ENCODE assay signal across 9 cellular contexts in genomic region chr6:29589423-29590048, GRCh38. TPM values are rescaled to one million over a fixed set of nuclear protein-coding genes. Genes with fewer than 3 reads are reported as not detected.
DNase-seq lines count a peak whose midpoint lies in the region; ATAC-seq and TF ChIP-seq lines count a peak whose summit lies in the region.
"Had no signal": no experiment of that assay in that cellular context is flagged by ENCODE, and none has a peak within 500 bp of the region (broad histone marks: within the 10 kb centered on the region; RNA-seq: fewer than 3 reads in every experiment).

No MANE protein-coding gene starts in this region.

- H3K9ac ChIP-seq in neural progenitor cell, result no peak overlapping the region

- intact Hi-C loops in esophagus squamous epithelium (cut with DNase I), result no loop called here

- 0 to 3% methylated on average over 3 of the region's 3 CpGs for WGBS in esophagus squamous epithelium, 2 donors

- H3K9me3 Mint-ChIP-seq in CD4-positive, CD25-positive, alpha-beta regulatory T cell, result no peaks in the 10 kb centered on the region
- H3K9me3 Mint-ChIP-seq in GM23338, result no peaks in the 10 kb centered on the region
- H3K9me3 Mint-ChIP-seq in neural progenitor cell, result no peaks in the 10 kb centered on the region
- H3K9me3 Mint-ChIP-seq in type B pancreatic cell, result no peaks in the 10 kb centered on the region

- no peaks in the 10 kb centered on the region for H3K36me3 Mint-ChIP-seq in CD4-positive, CD25-positive, alpha-beta regulatory T cell
- H3K36me3 Mint-ChIP-seq in GM23338 (ENCODE audit: low read depth), result no peaks in the 10 kb centered on the region
- peaks cover 2% of the 10 kb centered on the region for H3K36me3 Mint-ChIP-seq in neural progenitor cell
- no peaks in the 10 kb centered on the region for H3K36me3 Mint-ChIP-seq in type B pancreatic cell

- H3K27ac Mint-ChIP-seq in CD4-positive, CD25-positive, alpha-beta regulatory T cell, result no peak overlapping the region
- H3K27ac Mint-ChIP-seq in GM23338 (no peak overlapping the region), neural progenitor cell (no peak overlapping the region), type B pancreatic cell (no peak overlapping the region)

- H3K4me3 Mint-ChIP-seq in CD4-positive, CD25-positive, alpha-beta regulatory T cell, result no peak overlapping the region
- H3K4me3 Mint-ChIP-seq in GM23338 (no peak overlapping the region), neural progenitor cell (no peak overlapping the region), type B pancreatic cell (no peak overlapping the region)

- TF ChIP-seq CTCF in GM23338 (conservative IDR thresholded peaks at IDR 0.05; ENCODE audit: low read depth in 2 of 2) (peak; percentile 99), esophagus squamous epithelium (IDR thresholded peaks at IDR 0.05) (peak; percentile 87 to 94 (median 91)), neural progenitor cell (IDR thresholded peaks at IDR 0.05) (peak; percentile 96), type B pancreatic cell (conservative IDR thresholded peaks at IDR 0.05) (peak; percentile 93)

- H3K79me2 ChIP-seq in GM23338 (replicated peaks; ENCODE audit: insufficient read depth), result no peaks in the 10 kb centered on the region
- H3K79me2 ChIP-seq in neural progenitor cell (ENCODE audit: low read depth), result no peaks in the 10 kb centered on the region

- H3K27ac ChIP-seq in CD4-positive, CD25-positive, alpha-beta regulatory T cell (ENCODE audit: insufficient read depth, low read length, poor library complexity, severe bottlenecking), result no peak overlapping the region
- H3K27ac ChIP-seq in GM23338 (ENCODE audit: low read depth) (no peak overlapping the region), esophagus squamous epithelium (no peak overlapping the region), neural progenitor cell (no peak overlapping the region)

- no peak overlapping the region for H3K4me2 ChIP-seq in GM23338
- no peak overlapping the region for H3K4me2 ChIP-seq in neural progenitor cell

- peaks cover 2% of the 10 kb centered on the region for H3K27me3 ChIP-seq in CD4-positive, CD25-positive, alpha-beta regulatory T cell (ENCODE audit: control insufficient read depth, insufficient read depth, low read length)
- H3K27me3 ChIP-seq in GM23338 (ENCODE audit: insufficient read depth) (no peaks in the 10 kb centered on the region), esophagus squamous epithelium (peaks cover 0 to 31% (median 0%) of the 10 kb centered on the region in 4 donors), neural progenitor cell (no peaks in the 10 kb centered on the region)

- no peak overlapping the region for H3K4me3 ChIP-seq in CD4-positive, CD25-positive, alpha-beta regulatory T cell (ENCODE audit: low read depth, low read length)
- H3K4me3 ChIP-seq in GM23338 (no peak overlapping the region), esophagus squamous epithelium (no peak overlapping the region), neural progenitor cell (no peak overlapping the region)

- H3K4me1 Mint-ChIP-seq in CD4-positive, CD25-positive, alpha-beta regulatory T cell, result peaks cover 0 to 2% (median 0%) of the 10 kb centered on the region in 4 donors
- H3K4me1 Mint-ChIP-seq in GM23338 (peaks cover 16% of the 10 kb centered on the region), neural progenitor cell (peaks cover 4% of the 10 kb centered on the region), type B pancreatic cell (ENCODE audit: unreplicated experiment) (peaks cover 4% of the 10 kb centered on the region)

- peak; percentile 23 to 64 (median 52) for DNase-seq in CD4-positive, CD25-positive, alpha-beta regulatory T cell
- DNase-seq in GM23338 (ENCODE audit: low spot score), result peak; percentile 78
- peak; percentile 43 for DNase-seq in NOMO-1 treated with DMSO at 0.1 percent for 48 hours (lab: John Stamatoyannopoulos, UW; ENCODE audit: unreplicated experiment)
- DNase-seq in activated CD8-positive, alpha-beta memory T cell treated with anti-CD3 and anti-CD28 coated beads, Interleukin-2, amount 50 U/mL, for 48 hours, result peak; percentile 60
- DNase-seq in esophagus squamous epithelium (lab: John Stamatoyannopoulos, UW), result no peak
- peak; percentile 52 for DNase-seq in neural progenitor cell (ENCODE audit: low spot score)
- DNase-seq in type B pancreatic cell (ENCODE audit: extremely low spot score, unreplicated experiment), result no peak

- H3K9me3 ChIP-seq in CD4-positive, CD25-positive, alpha-beta regulatory T cell (ENCODE audit: control insufficient read depth in 2 of 2, low read length in 2 of 2), result no peaks in the 10 kb centered on the region
- H3K9me3 ChIP-seq in esophagus squamous epithelium (no peaks in the 10 kb centered on the region), neural progenitor cell (ENCODE audit: low read depth) (no peaks in the 10 kb centered on the region)

- no peaks in the 10 kb centered on the region for H3K36me3 ChIP-seq in CD4-positive, CD25-positive, alpha-beta regulatory T cell (ENCODE audit: control insufficient read depth, insufficient read depth, low read length)
- H3K36me3 ChIP-seq in GM23338 (ENCODE audit: insufficient read depth) (no peaks in the 10 kb centered on the region), esophagus squamous epithelium (no peaks in the 10 kb centered on the region), neural progenitor cell (no peaks in the 10 kb centered on the region)

- no peaks in the 10 kb centered on the region for H3K9me2 ChIP-seq in GM23338 (ENCODE audit: insufficient read depth)

- no peak for TF ChIP-seq POLR2A in esophagus squamous epithelium (IDR thresholded peaks at IDR 0.05)

- peaks cover 30% of the 10 kb centered on the region for H3K27me3 Mint-ChIP-seq in CD4-positive, CD25-positive, alpha-beta regulatory T cell
- H3K27me3 Mint-ChIP-seq in GM23338 (ENCODE audit: insufficient read depth, low read depth, poor library complexity), result peaks cover 8% of the 10 kb centered on the region
- H3K27me3 Mint-ChIP-seq in neural progenitor cell (ENCODE audit: insufficient read depth, low read depth), result no peaks in the 10 kb centered on the region
- H3K27me3 Mint-ChIP-seq in type B pancreatic cell, result peaks cover 41% of the 10 kb centered on the region

- peak in 1 of 2 donors; percentile 58 for ATAC-seq in CD4-positive, CD25-positive, alpha-beta regulatory T cell (ENCODE audit: low read depth in 2 of 2)
- ATAC-seq in GM23338 (peak; percentile 77), HG03520 (IDR thresholded peaks at IDR 0.05; ENCODE audit: unreplicated experiment) (no peak)

- H3F3A ChIP-seq in GM23338 (replicated peaks; ENCODE audit: low read depth), result no peaks in the 10 kb centered on the region
- H3F3A ChIP-seq in neural progenitor cell (ENCODE audit: low read depth), result no peaks in the 10 kb centered on the region

- H3K4me1 ChIP-seq in CD4-positive, CD25-positive, alpha-beta regulatory T cell (ENCODE audit: control insufficient read depth, insufficient read depth, low read length, poor library complexity, severe bottlenecking), result no peaks in the 10 kb centered on the region
- H3K4me1 ChIP-seq in GM23338 (ENCODE audit: insufficient read depth) (peaks cover 20% of the 10 kb centered on the region), esophagus squamous epithelium (peaks cover 0 to 4% (median 0%) of the 10 kb centered on the region in 3 donors), neural progenitor cell (no peaks in the 10 kb centered on the region)

- H4K20me1 ChIP-seq in GM23338 (replicated peaks; ENCODE audit: insufficient read depth) (no peaks in the 10 kb centered on the region), neural progenitor cell (ENCODE audit: low read depth) (no peaks in the 10 kb centered on the region)

- H2AFZ ChIP-seq in GM23338, result no peak overlapping the region
- no peak overlapping the region for H2AFZ ChIP-seq in neural progenitor cell (replicated peaks)

RNA-seq across cellular contexts. Expression of gene OR2H2, which starts 4.6 kb away (rescaled TPM):
- total RNA-seq in CD4-positive, CD25-positive, alpha-beta regulatory T cell, result not detected
- polyA plus RNA-seq in CD4-positive, CD25-positive, alpha-beta regulatory T cell, result not detected
- total RNA-seq in GM23338 (2014; rRNA removed; shearing (Covaris generic)), result not detected in 2 replicates
- polyA plus RNA-seq in GM23338 (2016; fragmentation: Nextera tagmentation; extraction: Ambion mirVana), result 0.83 and 0.86 TPM in 2 replicates
- total RNA-seq in esophagus squamous epithelium, result not detected
- not detected in 2 replicates for total RNA-seq in neural progenitor cell (ENCODE audit: low replicate concordance)
- not detected in 2 replicates for total RNA-seq in type B pancreatic cell (ENCODE audit: low replicate concordance)
- total RNA-seq: temporal lobe had no signal

RNA-seq across cellular contexts. Expression of gene UBD, which starts 30.0 kb away (rescaled TPM):
- not detected for total RNA-seq in CD4-positive, CD25-positive, alpha-beta regulatory T cell
- polyA plus RNA-seq in CD4-positive, CD25-positive, alpha-beta regulatory T cell, result not detected
- total RNA-seq in GM23338 (2014; rRNA removed; shearing (Covaris generic)), result not detected in 2 replicates
- polyA plus RNA-seq in GM23338 (2016; fragmentation: Nextera tagmentation; extraction: Ambion mirVana), result not detected in 2 replicates
- total RNA-seq in esophagus squamous epithelium (10 to 100 TPM in 1 of 4 donors, 1 to 10 TPM in 1, under 1 TPM in 1, not detected in 1; 0.76 to 11.1 (median 1.6) TPM), neural progenitor cell (ENCODE audit: low replicate concordance) (not detected in 2 replicates), type B pancreatic cell (ENCODE audit: low replicate concordance) (12.6 and 24.6 TPM in 2 replicates)

RNA-seq across cellular contexts. Expression of gene GABBR1, which starts 43.4 kb away (rescaled TPM):
- total RNA-seq in CD4-positive, CD25-positive, alpha-beta regulatory T cell, result 56.3 TPM
- polyA plus RNA-seq in CD4-positive, CD25-positive, alpha-beta regulatory T cell, result 1 to 10 TPM in 3 of 4 donors, under 1 TPM in 1; 0.60 to 1.8 (median 1.5) TPM
- 50.2 and 78.9 TPM in 2 replicates for total RNA-seq in GM23338 (2014; rRNA removed; shearing (Covaris generic))
- 36.6 and 42.8 TPM in 2 replicates for polyA plus RNA-seq in GM23338 (2016; fragmentation: Nextera tagmentation; extraction: Ambion mirVana)
- total RNA-seq in esophagus squamous epithelium (10 to 100 TPM in 2 of 4 donors, 1 to 10 TPM in 2; 4.1 to 19.5 (median 8.5) TPM), neural progenitor cell (ENCODE audit: low replicate concordance) (25.4 and 37.4 TPM in 2 replicates), type B pancreatic cell (ENCODE audit: low replicate concordance) (26.6 and 71.7 TPM in 2 replicates)

Comparison
In these comparisons a context has a peak if more than half of its experiments do, and no peak if none do; other contexts are left out.
1. DNase-seq: peak in CD4-positive, CD25-positive, alpha-beta regulatory T cell (3 of 3), GM23338 (single experiment), NOMO-1 treated with DMSO at 0.1 percent for 48 hours (single experiment), activated CD8-positive, alpha-beta memory T cell treated with anti-CD3 and anti-CD28 coated beads, Interleukin-2, amount 50 U/mL, for 48 hours (single experiment) and neural progenitor cell (single experiment); none in esophagus squamous epithelium (single experiment) and type B pancreatic cell (single experiment).
2. Peak in every context shown above with its lines, with median percentiles within 50 percentile points of each other: CTCF ChIP-seq.